35 cellular contexts compared by ENCODE assay signal in the genomic region with DNA sequence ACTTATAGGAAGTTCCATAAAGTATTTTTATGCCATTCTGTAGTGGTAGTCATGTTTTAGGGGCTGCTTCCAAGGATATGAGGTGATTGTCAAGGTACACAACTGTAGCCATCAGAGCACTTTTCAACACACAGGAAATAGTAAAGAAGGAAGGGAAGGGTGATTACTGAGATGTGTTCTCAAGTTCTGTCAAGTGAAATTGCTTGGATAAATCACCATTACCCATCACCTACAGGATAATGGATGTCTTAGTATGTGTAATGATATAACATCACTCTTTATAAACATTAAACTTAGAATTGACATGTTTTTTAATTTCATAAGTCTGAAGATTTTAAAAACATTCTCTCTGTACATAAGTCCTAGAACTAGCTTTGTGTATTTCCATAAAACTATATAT.
"Had no signal": no experiment of that assay in that cellular context is flagged by ENCODE, and none has a peak within 500 bp of the region (broad histone marks: within the 10 kb centered on the region; RNA-seq: fewer than 3 reads in every experiment).

No MANE protein-coding gene starts in this region.

- H3K9ac ChIP-seq: KMS-11 had no signal

- H3K9me3 ChIP-seq: MG63 had no signal

- H3K4me2 ChIP-seq: KMS-11 had no signal

- H3K27ac ChIP-seq: KMS-11 had no signal

- H3K27me3 ChIP-seq: MG63 had no signal

- H3K4me3 ChIP-seq: MG63 had no signal

- H3K36me3 ChIP-seq: MG63 had no signal

- DNase-seq: Karpas-422, Kasumi-1, KBM-7, KG1, MG63, MM.1S, MV-4-11, NCI-H1048, NCI-H1092, NCI-H1092 treated with DMSO at 0.1 percent for 48 hours, NCI-H1105, NCI-H1105 treated with DMSO at 0.1 percent for 48 hours, NCI-H1417, NCI-H1417 treated with DMSO at 0.1 percent for 48 hours, NCI-H1436, NCI-H1436 treated with DMSO at 0.1 percent for 48 hours, NCI-H146, NCI-H1694, NCI-H1694 treated with DMSO at 0.1 percent for 48 hours, NCI-H187, NCI-H187 treated with DMSO at 0.1 percent for 48 hours, NCI-H1930, NCI-H2029 treated with DMSO at 0.1 percent for 48 hours, NCI-H2081, NCI-H2081 treated with DMSO at 0.1 percent for 48 hours, NCI-H2107, NCI-H2171, NCI-H2171 treated with DMSO at 0.1 percent for 48 hours, NCI-H2227 treated with DMSO at 0.1 percent for 48 hours, NCI-H226, NCI-H345, NCI-H446, NCI-H446 treated with DMSO at 0.1 percent for 48 hours, NCI-H510A had no signal
